ENCODE assay signal across 23 cellular contexts in genomic region chr10:21831986-21832735, GRCh38.
DNase-seq lines count a peak whose midpoint lies in the region; ATAC-seq and TF ChIP-seq lines count a peak whose summit lies in the region.
"Had no signal": no experiment of that assay in that cellular context is flagged by ENCODE, and none has a peak within 500 bp of the region (broad histone marks: within the 10 kb centered on the region; RNA-seq: fewer than 3 reads in every experiment).

No MANE protein-coding gene starts in this region.

- DNase-seq in AG08396 (ENCODE audit: low spot score) (peak; percentile 18), IMR-90 (peak; percentile 60), dedifferentiated amniotic fluid mesenchymal stem cell (ENCODE audit: extremely low spot score) (peak; percentile 28), kidney tubule cell (ENCODE audit: low spot score) (peak; percentile 5), NCI-H446 (lab: John Stamatoyannopoulos, UW) (no peak)
- DNase-seq in activated T-cell treated with anti-CD3 and anti-CD28 coated beads, Interleukin-2, amount 50 U/mL, for 1 hour: no peak
- DNase-seq: ACHN; activated CD4-positive, alpha-beta T cell treated with anti-CD3 and anti-CD28 coated beads, Interleukin-2, amount 10 ng/mL, durations not matched to agents 7 days and 5 days; activated CD8-positive, alpha-beta memory T cell treated with anti-CD3 and anti-CD28 coated beads, Interleukin-2, amount 50 U/mL, for 48 hours; activated naive CD4-positive, alpha-beta T cell treated with anti-CD3 and anti-CD28 coated beads for 36 hours; CD8-positive, alpha-beta memory T cell; DMS79; glutamatergic neuron; left lung; mucosa of descending colon; NCI-H1417; SIG-M5; spleen; stimulated activated CD4-positive, alpha-beta T cell treated with anti-CD3 and anti-CD28 coated beads, Interleukin-4, amount 100 ng/mL, for 4 hours had no signal

- TF ChIP-seq RAD21 in IMR-90 (IDR thresholded peaks at IDR 0.05; ENCODE audit: low read length): no peak

- no peak overlapping the region for H2BK5ac ChIP-seq in IMR-90 (ENCODE audit: low read depth, low read length, poor library complexity, severe bottlenecking)

- H2BK15ac ChIP-seq in IMR-90 (ENCODE audit: low read depth, low read length): no peak overlapping the region

- H3K4ac ChIP-seq in IMR-90 (ENCODE audit: low read depth, low read length): no peak overlapping the region

- H2AK9ac ChIP-seq in IMR-90 (replicated peaks; ENCODE audit: low read depth, low read length, poor library complexity): no peak overlapping the region

- H3K4me1 ChIP-seq in IMR-90 (ENCODE audit: control insufficient read depth, insufficient read depth, low read length): no peaks in the 10 kb centered on the region
- H3K4me1 ChIP-seq: ascending aorta, left lung, spleen had no signal

- H3K36me3 ChIP-seq in IMR-90 (ENCODE audit: control insufficient read depth, insufficient read depth, low read length): no peaks in the 10 kb centered on the region

- no peaks in the 10 kb centered on the region for H3K9me1 ChIP-seq in IMR-90 (ENCODE audit: insufficient read depth, low read length)

- intact Hi-C loops in IMR-90 (cut with micrococcal nuclease): no loop called here

- H3K9me3 ChIP-seq in IMR-90 (ENCODE audit: control insufficient read depth, insufficient read depth, low read length): peaks cover 19% of the 10 kb centered on the region

- no peak overlapping the region for H4K91ac ChIP-seq in IMR-90 (ENCODE audit: insufficient read depth, low read depth, low read length)

- H2BK120ac ChIP-seq in IMR-90 (ENCODE audit: low read depth, low read length): no peak overlapping the region

- H3K9ac ChIP-seq in IMR-90 (ENCODE audit: low read depth, low read length): no peak overlapping the region

- no peak overlapping the region for H3K23ac ChIP-seq in IMR-90 (ENCODE audit: low read depth, low read length)

- H3K14ac ChIP-seq in IMR-90 (replicated peaks; ENCODE audit: low read depth, low read length): no peak overlapping the region

- no peak overlapping the region for H2AFZ ChIP-seq in IMR-90 (replicated peaks; ENCODE audit: low read length, poor library complexity)

- TF ChIP-seq CTCF in IMR-90 (conservative IDR thresholded peaks at IDR 0.05; ENCODE audit: low read depth, low read length): no peak

- no peak overlapping the region for H4K8ac ChIP-seq in IMR-90 (ENCODE audit: low read depth in 2 of 2, low read length in 2 of 2)

- no peaks in the 10 kb centered on the region for H3K79me1 ChIP-seq in IMR-90 (ENCODE audit: low read depth in 1 of 2, low read length in 2 of 2)

- in situ Hi-C loops in IMR-90 (cut with MboI; ENCODE audit: low sequenced_read_pairs): no loop called here

- TF ChIP-seq POLR2A in IMR-90 (IDR thresholded peaks at IDR 0.05; ENCODE audit: low read depth, low read length): no peak

- no peak overlapping the region for H2BK20ac ChIP-seq in IMR-90 (ENCODE audit: low read depth, low read length)

- BruUV-seq in IMR-90 (replicated peaks; lab: Mats Ljungman, UMichigan): no TSS peak

- no peak overlapping the region for H2AK5ac ChIP-seq in IMR-90 (ENCODE audit: low read depth, low read length)

- H3K4me3 ChIP-seq in IMR-90 (ENCODE audit: insufficient read depth, low read depth, low read length): no peak overlapping the region
- H3K4me3 ChIP-seq: ascending aorta, coronary artery, left lung, mucosa of descending colon, spleen had no signal

- peak overlapping the region; percentile 21; the same call in 1 of the 2 replicates for H3K4me2 ChIP-seq in IMR-90 (ENCODE audit: low read depth, low read length)

- peak; percentile 72 for ATAC-seq in IMR-90 (ENCODE audit: low read depth)
- ATAC-seq in HG03175 (IDR thresholded peaks at IDR 0.05; ENCODE audit: unreplicated experiment): no peak
- ATAC-seq in HG02885 (IDR thresholded peaks at IDR 0.05; ENCODE audit: poor library complexity, unreplicated experiment): no peak
- ATAC-seq: left lung, mucosa of descending colon had no signal

- no peak overlapping the region for H3K56ac ChIP-seq in IMR-90 (ENCODE audit: extremely low read depth, insufficient read depth, low read length)

- no CpG with 5 or more reads among the region's 2 CpGs for WGBS in IMR-90 (ENCODE audit: extremely low coverage in 2 of 2, insufficient read length in 1 of 2), 2 experiments

- no peaks in the 10 kb centered on the region for H4K20me1 ChIP-seq in IMR-90 (ENCODE audit: insufficient read depth, low read length)

- H3K27ac ChIP-seq in IMR-90 (ENCODE audit: insufficient read depth, low read length): no peak overlapping the region
- H3K27ac ChIP-seq: ascending aorta, coronary artery, left lung, spleen had no signal

- no peak overlapping the region for H4K5ac ChIP-seq in IMR-90 (ENCODE audit: low read depth, low read length)

- dilution Hi-C loops in IMR-90 (cut with HindIII; ENCODE audit: low sequenced_read_pairs, unreplicated experiment): no loop called here

- CTCF ChIA-PET in IMR-90 (lab: Yijun Ruan, JAX): no interaction called here

- no peaks in the 10 kb centered on the region for H3K27me3 ChIP-seq in IMR-90 (ENCODE audit: control insufficient read depth, insufficient read depth, low read length)
- H3K27me3 ChIP-seq: ascending aorta, left lung, spleen had no signal

- POLR2A ChIA-PET in IMR-90 (lab: Charles Lee; ENCODE audit: unreplicated experiment): no interaction called here

- H3K18ac ChIP-seq in IMR-90 (ENCODE audit: low read depth, low read length): no peak overlapping the region

TF ChIP-seq in IMR-90, 13 proteins besides CTCF, POLR2A, EP300 and RAD21:
- TF ChIP-seq FOS (IDR thresholded peaks at IDR 0.05; ENCODE audit: low read depth, low read length) (no peak), NFE2L2 (IDR thresholded peaks at IDR 0.05; ENCODE audit: low read depth, low read length) (no peak), RFX5 (IDR thresholded peaks at IDR 0.05; ENCODE audit: low read depth, low read length) (no peak), BHLHE40 (IDR thresholded peaks at IDR 0.05; ENCODE audit: low read depth, low read length) (no peak), CEBPB (IDR thresholded peaks at IDR 0.05; ENCODE audit: low read depth, low read length) (no peak), SMC3 (IDR thresholded peaks at IDR 0.05; ENCODE audit: low read depth, low read length) (no peak), MXI1 (IDR thresholded peaks at IDR 0.05; ENCODE audit: borderline replicate concordance, low read depth, low read length) (no peak), MAFK (IDR thresholded peaks at IDR 0.05; ENCODE audit: low read depth, low read length) (no peak), MAZ (IDR thresholded peaks at IDR 0.05; ENCODE audit: borderline replicate concordance, low read depth, low read length) (no peak), CHD1 (IDR thresholded peaks at IDR 0.05; ENCODE audit: low read depth, low read length) (no peak), RCOR1 (IDR thresholded peaks at IDR 0.05; ENCODE audit: insufficient replicate concordance, low read length) (no peak), ELK1 (IDR thresholded peaks at IDR 0.05; ENCODE audit: borderline replicate concordance, low read depth, low read length) (no peak)
- TF ChIP-seq, protein P1, sequence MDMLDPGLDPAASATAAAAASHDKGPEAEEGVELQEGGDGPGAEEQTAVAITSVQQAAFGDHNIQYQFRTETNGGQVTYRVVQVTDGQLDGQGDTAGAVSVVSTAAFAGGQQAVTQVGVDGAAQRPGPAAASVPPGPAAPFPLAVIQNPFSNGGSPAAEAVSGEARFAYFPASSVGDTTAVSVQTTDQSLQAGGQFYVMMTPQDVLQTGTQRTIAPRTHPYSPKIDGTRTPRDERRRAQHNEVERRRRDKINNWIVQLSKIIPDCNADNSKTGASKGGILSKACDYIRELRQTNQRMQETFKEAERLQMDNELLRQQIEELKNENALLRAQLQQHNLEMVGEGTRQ (IDR thresholded peaks at IDR 0.05; ENCODE audit: low read depth, low read length): no peak
TF ChIP-seq in IMR-90: peak in this region for 0.

Comparison
In these comparisons a context has a peak if more than half of its experiments do, and no peak if none do; other contexts are left out.
1. DNase-seq: peak in AG08396 (single experiment), IMR-90 (single experiment), dedifferentiated amniotic fluid mesenchymal stem cell (single experiment) and kidney tubule cell (single experiment); none in NCI-H446 (0 of 2) and activated T-cell treated with anti-CD3 and anti-CD28 coated beads, Interleukin-2, amount 50 U/mL, for 1 hour (single experiment).